17 cellular contexts compared by ENCODE assay signal in genomic region chr14:58275527-58276190, GRCh38. TPM values are rescaled to one million over a fixed set of nuclear protein-coding genes. Genes with fewer than 3 reads are reported as not detected.
DNase-seq lines count a peak whose midpoint lies in the region; ATAC-seq and TF ChIP-seq lines count a peak whose summit lies in the region.
"Had no signal": no experiment of that assay in that cellular context is flagged by ENCODE, and none has a peak within 500 bp of the region (broad histone marks: within the 10 kb centered on the region; RNA-seq: fewer than 3 reads in every experiment).

No MANE protein-coding gene starts in this region.

- no peaks in the 10 kb centered on the region for H3K9me3 ChIP-seq in SK-N-SH
- H3K9me3 ChIP-seq in PC-3 (ENCODE audit: low read length): no peaks in the 10 kb centered on the region
- no peaks in the 10 kb centered on the region for H3K9me3 ChIP-seq in neural progenitor cell (ENCODE audit: low read depth)
- H3K9me3 ChIP-seq: tibial artery had no signal

- H3K4me3 ChIP-seq in SK-N-SH (ENCODE audit: low read depth in 2 of 2, low read length in 1 of 2): no peak overlapping the region
- no peak overlapping the region for H3K4me3 ChIP-seq in PC-3 (ENCODE audit: low read length)
- no peak overlapping the region for H3K4me3 ChIP-seq in neural progenitor cell
- H3K4me3 ChIP-seq in lower leg skin (ENCODE audit: low read depth, poor library complexity, severe bottlenecking): no peak overlapping the region
- H3K4me3 ChIP-seq: tibial artery had no signal

- H3K9me2 ChIP-seq in SK-N-SH: no peaks in the 10 kb centered on the region
- no peaks in the 10 kb centered on the region for H3K9me2 ChIP-seq in PC-3 (replicated peaks; ENCODE audit: low read length)

- no peak for TF ChIP-seq EP300 in SK-N-SH (IDR thresholded peaks at IDR 0.05; ENCODE audit: borderline replicate concordance in 1 of 2, low read depth in 1 of 2, low read length in 1 of 2)

- ATAC-seq in SK-N-SH treated with all-trans-retinoic acid at 6 μM for 48 hours (no peak), PC-3 (no peak), left cardiac atrium (no peak)
- no peak for ATAC-seq in central memory CD8-positive, alpha-beta T cell (replicated peaks; ENCODE audit: extremely low read depth, poor library complexity, severe bottlenecking)
- ATAC-seq: foreskin keratinocyte had no signal

- H3K36me3 Mint-ChIP-seq in central memory CD8-positive, alpha-beta T cell (ENCODE audit: insufficient read depth): peaks cover 63% of the 10 kb centered on the region
- peaks cover 11% of the 10 kb centered on the region for H3K36me3 Mint-ChIP-seq in neural progenitor cell

- H3K27me3 ChIP-seq in SK-N-SH (ENCODE audit: insufficient read depth): no peaks in the 10 kb centered on the region
- no peaks in the 10 kb centered on the region for H3K27me3 ChIP-seq in PC-3 (ENCODE audit: low read length)
- H3K27me3 ChIP-seq in neural progenitor cell: no peaks in the 10 kb centered on the region
- H3K27me3 ChIP-seq: foreskin keratinocyte, tibial artery had no signal

- peak overlapping the region; percentile 77 for H3K27ac Mint-ChIP-seq in central memory CD8-positive, alpha-beta T cell (ENCODE audit: low read depth)
- H3K27ac Mint-ChIP-seq in neural progenitor cell: no peak overlapping the region

- peaks cover 0 to 9% of the 10 kb centered on the region in 2 experiments; a peak in 2 of 4 replicates for H3K4me1 ChIP-seq in SK-N-SH (ENCODE audit: control insufficient read depth in 1 of 2, insufficient read depth in 2 of 2, low read depth in 1 of 2, low read length in 1 of 2)
- no peaks in the 10 kb centered on the region for H3K4me1 ChIP-seq in PC-3 (ENCODE audit: insufficient read depth, low read length)
- no peaks in the 10 kb centered on the region for H3K4me1 ChIP-seq in neural progenitor cell

- CTCF ChIA-PET in SK-N-SH (lab: Yijun Ruan, JAX): interaction anchor here (0.8 kb wide), 1 partner anchor 11 kb away, joined by 3 read pairs; no protein-coding TSS in a partner anchor
- CTCF ChIA-PET in PC-3 (lab: Charles Lee): no interaction called here

- peak overlapping the region; percentile 26 for H3K4me3 Mint-ChIP-seq in central memory CD8-positive, alpha-beta T cell
- H3K4me3 Mint-ChIP-seq in neural progenitor cell: no peak overlapping the region

- H4K20me1 ChIP-seq in SK-N-SH (ENCODE audit: insufficient read depth) (peaks cover 38% of the 10 kb centered on the region), PC-3 (ENCODE audit: low read length) (peaks cover 51% of the 10 kb centered on the region), neural progenitor cell (ENCODE audit: low read depth) (peaks cover 31% of the 10 kb centered on the region)

- H2AFZ ChIP-seq in SK-N-SH (ENCODE audit: low read depth) (no peak overlapping the region), PC-3 (ENCODE audit: low read length) (no peak overlapping the region), neural progenitor cell (replicated peaks) (no peak overlapping the region)

- DNase-seq in SK-N-SH (no peak), PC-3 (no peak), neural progenitor cell (ENCODE audit: low spot score) (no peak), left cardiac atrium (no peak), lower leg skin (ENCODE audit: low spot score in 2 of 2) (no peak), midbrain (lab: John Stamatoyannopoulos, UW) (no peak)
- no peak for DNase-seq in central memory CD8-positive, alpha-beta T cell (ENCODE audit: low spot score in 2 of 2)
- DNase-seq: activated CD4-positive, alpha-beta T cell treated with anti-CD3 and anti-CD28 coated beads for 1 hour; amniotic stem cell; foreskin keratinocyte; KG1; kidney; NCI-H187 treated with DMSO at 0.1 percent for 48 hours; SIG-M5; tibial artery had no signal

- H3K4me1 Mint-ChIP-seq in central memory CD8-positive, alpha-beta T cell: peaks cover 37% of the 10 kb centered on the region
- H3K4me1 Mint-ChIP-seq in neural progenitor cell: no peaks in the 10 kb centered on the region

- H3F3A ChIP-seq in SK-N-SH (replicated peaks; ENCODE audit: insufficient read depth): peaks cover 39% of the 10 kb centered on the region
- H3F3A ChIP-seq in PC-3 (ENCODE audit: low read length, unreplicated experiment): peaks cover 17% of the 10 kb centered on the region
- H3F3A ChIP-seq in neural progenitor cell (ENCODE audit: low read depth): peaks cover 35% of the 10 kb centered on the region

- TF ChIP-seq RAD21 in SK-N-SH (IDR thresholded peaks at IDR 0.05; ENCODE audit: low read length): no peak

- intact Hi-C loops in PC-3 (cut with micrococcal nuclease) (no loop called here), left cardiac atrium (cut with DNase I) (no loop called here), lower leg skin (cut with DNase I; ENCODE audit: low total_unique reads) (no loop called here)

- BruUV-seq in PC-3 (replicated peaks; lab: Mats Ljungman, UMichigan): TSS peak; percentile 2

- H3K27ac ChIP-seq in SK-N-SH (ENCODE audit: low read depth in 2 of 2, low read length in 1 of 2) (peak overlapping the region; percentile 11 to 43; a peak in 3 of 4 replicates), PC-3 (ENCODE audit: low read length) (no peak overlapping the region), neural progenitor cell (peak overlapping the region; percentile 13)
- H3K27ac ChIP-seq: 22Rv1, foreskin keratinocyte, tibial artery had no signal

- H3K36me3 ChIP-seq in SK-N-SH (replicated peaks in 1 of 2; ENCODE audit: control insufficient read depth in 1 of 2, insufficient read depth in 2 of 2, low read length in 1 of 2) (peaks cover 33 to 87% of the 10 kb centered on the region in 2 experiments), PC-3 (ENCODE audit: low read depth, low read length) (peaks cover 80% of the 10 kb centered on the region), neural progenitor cell (peaks cover 13% of the 10 kb centered on the region)

- H3K9me3 Mint-ChIP-seq in central memory CD8-positive, alpha-beta T cell: no peaks in the 10 kb centered on the region
- H3K9me3 Mint-ChIP-seq in neural progenitor cell: no peaks in the 10 kb centered on the region

- no peaks in the 10 kb centered on the region for H3K27me3 Mint-ChIP-seq in central memory CD8-positive, alpha-beta T cell
- peaks cover 5% of the 10 kb centered on the region for H3K27me3 Mint-ChIP-seq in neural progenitor cell (ENCODE audit: insufficient read depth, low read depth)

- 64% methylated on average over 2 of the region's 2 CpGs for WGBS in SK-N-SH (ENCODE audit: low lambda C conversion rate)
- WGBS in lower leg skin, 2 donors: 67 to 76% methylated on average over 2 of the region's 2 CpGs

- H3K4me2 ChIP-seq in SK-N-SH (peak overlapping the region; percentile 3; the same call in 1 of the 2 replicates), PC-3 (ENCODE audit: low read length) (no peak overlapping the region), neural progenitor cell (no peak overlapping the region)

- TF ChIP-seq POLR2A in lower leg skin (IDR thresholded peaks at IDR 0.05): no peak

- POLR2A ChIA-PET in SK-N-SH (lab: Yijun Ruan, JAX) (no interaction called here), PC-3 (lab: Charles Lee; ENCODE audit: unreplicated experiment) (interaction anchor here (0.6 kb wide), 1 partner anchor 33 kb away, joined by 4 read pairs; no protein-coding TSS in a partner anchor)

- H3K9ac ChIP-seq in SK-N-SH (no peak overlapping the region), PC-3 (ENCODE audit: low read length) (no peak overlapping the region), neural progenitor cell (no peak overlapping the region)

- no peak for TF ChIP-seq CTCF in SK-N-SH (IDR thresholded peaks at IDR 0.05)
- no peak for TF ChIP-seq CTCF in PC-3 (conservative IDR thresholded peaks at IDR 0.05; ENCODE audit: low read depth, low read length)
- no peak for TF ChIP-seq CTCF in neural progenitor cell (IDR thresholded peaks at IDR 0.05)
- no peak for TF ChIP-seq CTCF in lower leg skin (IDR thresholded peaks at IDR 0.05)

- peaks cover 98% of the 10 kb centered on the region for H3K79me2 ChIP-seq in SK-N-SH (ENCODE audit: insufficient read depth)
- H3K79me2 ChIP-seq in PC-3 (ENCODE audit: low read length): peaks cover 89% of the 10 kb centered on the region
- peaks cover 93% of the 10 kb centered on the region for H3K79me2 ChIP-seq in neural progenitor cell (ENCODE audit: low read depth)

TF ChIP-seq in SK-N-SH, 30 proteins besides CTCF, POLR2A, EP300 and RAD21 (continues in another document):
- TF ChIP-seq TEAD4 (IDR thresholded peaks at IDR 0.05; ENCODE audit: borderline replicate concordance, insufficient read depth): no peak
- TF ChIP-seq, protein P1, sequence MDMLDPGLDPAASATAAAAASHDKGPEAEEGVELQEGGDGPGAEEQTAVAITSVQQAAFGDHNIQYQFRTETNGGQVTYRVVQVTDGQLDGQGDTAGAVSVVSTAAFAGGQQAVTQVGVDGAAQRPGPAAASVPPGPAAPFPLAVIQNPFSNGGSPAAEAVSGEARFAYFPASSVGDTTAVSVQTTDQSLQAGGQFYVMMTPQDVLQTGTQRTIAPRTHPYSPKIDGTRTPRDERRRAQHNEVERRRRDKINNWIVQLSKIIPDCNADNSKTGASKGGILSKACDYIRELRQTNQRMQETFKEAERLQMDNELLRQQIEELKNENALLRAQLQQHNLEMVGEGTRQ (IDR thresholded peaks at IDR 0.05; ENCODE audit: borderline replicate concordance, low read depth, low read length): no peak
- TF ChIP-seq GABPA (IDR thresholded peaks at IDR 0.05; ENCODE audit: low read depth): no peak

TF ChIP-seq in SK-N-SH treated with all-trans-retinoic acid at 6 μM for 48 hours, 23 proteins besides CTCF, POLR2A, EP300 and RAD21 (continues in another document):
- TF ChIP-seq ZNF8 (CRISPR knock-in tag; IDR thresholded peaks at IDR 0.05): no peak
- no peak for TF ChIP-seq ZFP30 (CRISPR knock-in tag; IDR thresholded peaks at IDR 0.05)
- TF ChIP-seq RARB (CRISPR knock-in tag; IDR thresholded peaks at IDR 0.05): no peak
- TF ChIP-seq ZNF565 (CRISPR knock-in tag; conservative IDR thresholded peaks at IDR 0.05; ENCODE audit: low read depth): no peak

RNA-seq across cellular contexts. Expression of gene ARID4A, which starts 22.7 kb away (rescaled TPM):
- 4.6 and 5.6 TPM in 2 replicates for polyA plus RNA-seq in SK-N-SH (2012; rRNA removed)
- 4.8 and 7.2 TPM in 2 replicates for polyA plus RNA-seq in SK-N-SH (2012; cell fraction: cytosol; rRNA removed)
- 12.3 and 13.9 TPM in 2 replicates for polyA plus RNA-seq in SK-N-SH (2012; cell fraction: nucleus; rRNA removed)
- total RNA-seq in PC-3 (2014; rRNA removed): 7.3 and 11.3 TPM in 2 replicates
- 12.6 and 24.1 TPM in 2 replicates for total RNA-seq in neural progenitor cell (ENCODE audit: low replicate concordance)
- 10 to 100 TPM; 20.5 to 22.9 TPM for total RNA-seq in left cardiac atrium
- 10 to 100 TPM; 13.6 to 32.6 (median 18.4) TPM for total RNA-seq in lower leg skin

RNA-seq across cellular contexts. Expression of gene PSMA3, which starts 31.0 kb away (rescaled TPM):
- 203 and 214 TPM in 2 replicates for polyA plus RNA-seq in SK-N-SH (2012; rRNA removed)
- polyA plus RNA-seq in SK-N-SH (2012; cell fraction: cytosol; rRNA removed): 226 and 277 TPM in 2 replicates
- 80.2 and 132 TPM in 2 replicates for polyA plus RNA-seq in SK-N-SH (2012; cell fraction: nucleus; rRNA removed)
- total RNA-seq in PC-3 (2014; rRNA removed) (669 and 700 TPM in 2 replicates), neural progenitor cell (ENCODE audit: low replicate concordance) (192 and 268 TPM in 2 replicates), left cardiac atrium (100 to 1,000 TPM; 121 to 134 TPM), lower leg skin (10 to 100 TPM; 55.1 to 70.8 (median 64.4) TPM)
